In genomic region chr4:25096553-25097443, GRCh38 we compare ENCODE assay signal across 15 cellular contexts.
"Had no signal": no experiment of that assay in that cellular context is flagged by ENCODE, and none has a peak within 500 bp of the region (broad histone marks: within the 10 kb centered on the region; RNA-seq: fewer than 3 reads in every experiment).

No MANE protein-coding gene starts in this region.

- H3K9me3 ChIP-seq: pancreas, transverse colon, vagina had no signal

- H3K4me3 ChIP-seq: body of pancreas, pancreas, transverse colon, vagina had no signal

- ATAC-seq: activated CD4-positive, alpha-beta T cell treated with anti-CD3 and anti-CD28 coated beads for 36 hours; activated T-cell treated with anti-CD3 and anti-CD28 coated beads, Interleukin-2, amount 50 U/mL, for 72 hours; body of pancreas; foreskin keratinocyte; pancreas had no signal

- H3K36me3 ChIP-seq: pancreas, transverse colon, vagina had no signal

- H3K27ac ChIP-seq: body of pancreas, foreskin keratinocyte, pancreas, transverse colon, vagina had no signal

- H3K27me3 ChIP-seq: body of pancreas, pancreas, vagina had no signal

- H3K4me1 ChIP-seq: body of pancreas, foreskin keratinocyte, pancreas, transverse colon had no signal

- DNase-seq: activated CD4-positive, alpha-beta memory T cell treated with anti-CD3 and anti-CD28 coated beads, Interleukin-2, amount 10 ng/mL, durations not matched to agents 7 days and 5 days; activated CD4-positive, alpha-beta T cell treated with anti-CD3 and anti-CD28 coated beads for 36 hours; activated gamma-delta T cell; activated T-cell treated with anti-CD3 and anti-CD28 coated beads, Interleukin-2, amount 50 U/mL, for 72 hours; amygdala; body of pancreas; effector CD8-positive, alpha-beta T cell; foreskin keratinocyte; head of caudate nucleus; mesendoderm; pancreas; stimulated activated CD4-positive, alpha-beta T cell treated with anti-CD3 and anti-CD28 coated beads, Interleukin-2, amount 100 ng/mL, for 48 hours; stimulated activated naive CD4-positive, alpha-beta T cell treated with Interleukin-2 at 50 U/mL for 16 hours; transverse colon had no signal
